In genomic region chr1:224501836-224502235, GRCh38 we compare ENCODE assay signal across 18 cellular contexts.
DNase-seq lines count a peak whose midpoint lies in the region; ATAC-seq and TF ChIP-seq lines count a peak whose summit lies in the region.
"Had no signal": no experiment of that assay in that cellular context is flagged by ENCODE, and none has a peak within 500 bp of the region (broad histone marks: within the 10 kb centered on the region; RNA-seq: fewer than 3 reads in every experiment).

No MANE protein-coding gene starts in this region.

- H3K4me3 Mint-ChIP-seq in dendritic cell treated with granulocyte-macrophage colony-stimulating factor and Interleukin-4, amounts not matched to agents 40 ng/mL and 50 ng/mL, for 4 days: no peak overlapping the region
- no peak overlapping the region for H3K4me3 Mint-ChIP-seq in nephron
- H3K4me3 Mint-ChIP-seq: activated CD8-positive, alpha-beta T cell treated with anti-CD3 and anti-CD28 coated beads for 36 hours; CD4-positive, alpha-beta T cell had no signal

- no peak overlapping the region for H3K4me3 ChIP-seq in left ventricle myocardium inferior
- no peak overlapping the region for H3K4me3 ChIP-seq in right atrium auricular region
- H3K4me3 ChIP-seq in coronary artery: no peak overlapping the region
- H3K4me3 ChIP-seq in hepatocyte: no peak overlapping the region
- H3K4me3 ChIP-seq: GM12878 had no signal

- no peak overlapping the region for H2AFZ ChIP-seq in hepatocyte

- peaks cover 93% of the 10 kb centered on the region for H3K4me1 Mint-ChIP-seq in dendritic cell treated with granulocyte-macrophage colony-stimulating factor and Interleukin-4, amounts not matched to agents 40 ng/mL and 50 ng/mL, for 4 days (ENCODE audit: low read depth)
- peaks cover 65% of the 10 kb centered on the region for H3K4me1 Mint-ChIP-seq in nephron

- TF ChIP-seq CTCF in left ventricle myocardium inferior (IDR thresholded peaks at IDR 0.05; ENCODE audit: borderline replicate concordance): no peak
- TF ChIP-seq CTCF in right atrium auricular region (IDR thresholded peaks at IDR 0.05): no peak
- no peak for TF ChIP-seq CTCF in nephron (IDR thresholded peaks at IDR 0.05; ENCODE audit: unreplicated experiment in 3 of 3)
- no peak for TF ChIP-seq CTCF in coronary artery (IDR thresholded peaks at IDR 0.05)
- no peak for TF ChIP-seq CTCF in hepatocyte (IDR thresholded peaks at IDR 0.05; ENCODE audit: poor library complexity)

- peak overlapping the region; percentile 89 for H3K27ac ChIP-seq in left ventricle myocardium inferior (replicated peaks)
- peak overlapping the region in 1 of 2 donors; percentile 65 for H3K27ac ChIP-seq in right atrium auricular region
- H3K27ac ChIP-seq in coronary artery: peak overlapping the region in 1 of 2 donors; percentile 68
- H3K27ac ChIP-seq in hepatocyte: no peak overlapping the region
- H3K27ac ChIP-seq: neutrophil had no signal

- H3K36me3 ChIP-seq in left ventricle myocardium inferior (no peaks in the 10 kb centered on the region), right atrium auricular region (no peaks in the 10 kb centered on the region), hepatocyte (replicated peaks; ENCODE audit: insufficient read depth, low read depth) (no peaks in the 10 kb centered on the region)
- H3K36me3 ChIP-seq: neutrophil had no signal

- H3K27me3 Mint-ChIP-seq in dendritic cell treated with granulocyte-macrophage colony-stimulating factor and Interleukin-4, amounts not matched to agents 40 ng/mL and 50 ng/mL, for 4 days: no peaks in the 10 kb centered on the region
- no peaks in the 10 kb centered on the region for H3K27me3 Mint-ChIP-seq in nephron (ENCODE audit: low read depth)
- H3K27me3 Mint-ChIP-seq: activated CD8-positive, alpha-beta T cell treated with anti-CD3 and anti-CD28 coated beads for 36 hours; CD4-positive, alpha-beta T cell had no signal

- DNase-seq in left ventricle myocardium inferior (no peak), right atrium auricular region (ENCODE audit: low spot score) (no peak), coronary artery (ENCODE audit: low spot score) (no peak), amniotic stem cell (lab: John Stamatoyannopoulos, UW) (no peak), hepatocyte (ENCODE audit: low spot score) (no peak)
- DNase-seq: activated CD8-positive, alpha-beta T cell treated with anti-CD3 and anti-CD28 coated beads for 36 hours; CD4-positive, alpha-beta T cell; dermis blood vessel endothelial cell; Karpas-422; NCI-H1436; NCI-H446 treated with DMSO at 0.1 percent for 48 hours; small intestine; stimulated activated naive CD4-positive, alpha-beta T cell had no signal

- H3K9me3 Mint-ChIP-seq in dendritic cell treated with granulocyte-macrophage colony-stimulating factor and Interleukin-4, amounts not matched to agents 40 ng/mL and 50 ng/mL, for 4 days: no peaks in the 10 kb centered on the region
- peaks cover 4% of the 10 kb centered on the region for H3K9me3 Mint-ChIP-seq in nephron
- H3K9me3 Mint-ChIP-seq: CD4-positive, alpha-beta T cell had no signal

- H3K27me3 ChIP-seq in left ventricle myocardium inferior (ENCODE audit: low read depth): no peaks in the 10 kb centered on the region
- H3K27me3 ChIP-seq in right atrium auricular region: no peaks in the 10 kb centered on the region
- no peaks in the 10 kb centered on the region for H3K27me3 ChIP-seq in hepatocyte

- H3K4me2 ChIP-seq in hepatocyte: no peak overlapping the region

- H3K4me1 ChIP-seq in left ventricle myocardium inferior (peaks cover 66% of the 10 kb centered on the region), right atrium auricular region (peaks cover 6 to 53% of the 10 kb centered on the region in 2 donors), hepatocyte (ENCODE audit: insufficient read depth) (peaks cover 34% of the 10 kb centered on the region)

- 98% methylated on average over 4 of the region's 4 CpGs for WGBS in hepatocyte (ENCODE audit: low lambda C conversion rate, missing lambda C conversion rate)

- no peaks in the 10 kb centered on the region for H4K20me1 ChIP-seq in hepatocyte (ENCODE audit: insufficient read depth, poor library complexity, severe bottlenecking)

- peak overlapping the region; percentile 95 for H3K27ac Mint-ChIP-seq in dendritic cell treated with granulocyte-macrophage colony-stimulating factor and Interleukin-4, amounts not matched to agents 40 ng/mL and 50 ng/mL, for 4 days
- peak overlapping the region; percentile 48 to 87 (median 76) for H3K27ac Mint-ChIP-seq in nephron
- H3K27ac Mint-ChIP-seq: activated CD8-positive, alpha-beta T cell treated with anti-CD3 and anti-CD28 coated beads for 36 hours; CD4-positive, alpha-beta T cell had no signal

- no peak for ATAC-seq in activated CD4-positive, CD25-positive, alpha-beta regulatory T cell treated with anti-CD3 and anti-CD28 coated beads, Interleukin-2, amount 50 U/mL, for 24 hours
- ATAC-seq: activated CD8-positive, alpha-beta T cell treated with anti-CD3 and anti-CD28 coated beads for 36 hours; GM12878 had no signal

- no peaks in the 10 kb centered on the region for H3K9me2 ChIP-seq in hepatocyte (replicated peaks; ENCODE audit: insufficient read depth)

- no peaks in the 10 kb centered on the region for H3K79me2 ChIP-seq in hepatocyte

- intact Hi-C loops in left ventricle myocardium inferior (cut with micrococcal nuclease): no loop called here
- intact Hi-C loops in dendritic cell treated with granulocyte-macrophage colony-stimulating factor and Interleukin-4, amounts not matched to agents 40 ng/mL and 50 ng/mL, for 4 days (cut with micrococcal nuclease): loop anchor here (2.0 to 5.0 kb wide), 2 partner anchors 45 to 69 kb away; no protein-coding TSS in a partner anchor

- H3K9me3 ChIP-seq in left ventricle myocardium inferior (replicated peaks) (peaks cover 3% of the 10 kb centered on the region), right atrium auricular region (no peaks in the 10 kb centered on the region), hepatocyte (ENCODE audit: low read depth) (no peaks in the 10 kb centered on the region)
- H3K9me3 ChIP-seq: neutrophil had no signal

- H3K36me3 Mint-ChIP-seq in dendritic cell treated with granulocyte-macrophage colony-stimulating factor and Interleukin-4, amounts not matched to agents 40 ng/mL and 50 ng/mL, for 4 days (ENCODE audit: low read depth): peaks cover 3% of the 10 kb centered on the region
- peaks cover 6% of the 10 kb centered on the region for H3K36me3 Mint-ChIP-seq in nephron (ENCODE audit: low read depth)
